Comparison of ENCODE assay signal across 20 cellular contexts in genomic region chr15:78567541-78567940, GRCh38. TPM values are rescaled to one million over a fixed set of nuclear protein-coding genes. Genes with fewer than 3 reads are reported as not detected.
DNase-seq lines count a peak whose midpoint lies in the region; ATAC-seq, FAIRE-seq and TF ChIP-seq lines count a peak whose summit lies in the region.
"Had no signal": no experiment of that assay in that cellular context is flagged by ENCODE, and none has a peak within 500 bp of the region (broad histone marks: within the 10 kb centered on the region; RNA-seq: fewer than 3 reads in every experiment).

No MANE protein-coding gene starts in this region.

- H3K27me3 ChIP-seq in OCI-LY3 (ENCODE audit: low read depth, low read length) = no peaks in the 10 kb centered on the region
- H3K27me3 ChIP-seq: breast epithelium had no signal

- no peaks in the 10 kb centered on the region for H3K9me3 ChIP-seq in OCI-LY3 (ENCODE audit: insufficient read depth, low read length)
- H3K9me3 ChIP-seq: breast epithelium, tibial nerve had no signal

- H3K9ac ChIP-seq in OCI-LY3 (ENCODE audit: low read length) = 0 out of 2 replicates have a peak overlapping the region, but pooled peaks have one; percentile 3

- ATAC-seq in stimulated activated memory B cell treated with anti-CD40 and anti-IgM and Interleukin-4, amounts not matched to agents 10 μg/mL and 1 μg/mL and 100 μg/mL, for 72 hours = no peak

- peaks cover 36% of the 10 kb centered on the region for H3K4me1 ChIP-seq in OCI-LY3 (ENCODE audit: low read length)
- H3K4me1 ChIP-seq: breast epithelium had no signal

- H3K9me3 Mint-ChIP-seq in endothelial cell (ENCODE audit: unreplicated experiment) = no peaks in the 10 kb centered on the region
- no peaks in the 10 kb centered on the region for H3K9me3 Mint-ChIP-seq in stimulated activated memory B cell treated with anti-CD40 and anti-IgM and Interleukin-4, amounts not matched to agents 10 μg/mL and 1 μg/mL and 100 μg/mL, for 72 hours
- H3K9me3 Mint-ChIP-seq: activated CD4-positive, alpha-beta T cell treated with anti-CD3 and anti-CD28 coated beads, Interleukin-2, amount 10 ng/mL, durations not matched to agents 24 days and 14 days had no signal

- H3K4me3 Mint-ChIP-seq in endothelial cell (ENCODE audit: unreplicated experiment) = peak overlapping the region; percentile 7
- H3K4me3 Mint-ChIP-seq in stimulated activated memory B cell treated with anti-CD40 and anti-IgM and Interleukin-4, amounts not matched to agents 10 μg/mL and 1 μg/mL and 100 μg/mL, for 72 hours = no peak overlapping the region
- H3K4me3 Mint-ChIP-seq: activated CD4-positive, alpha-beta T cell treated with anti-CD3 and anti-CD28 coated beads, Interleukin-2, amount 10 ng/mL, durations not matched to agents 24 days and 14 days; activated naive CD8-positive, alpha-beta T cell had no signal

- H3K36me3 Mint-ChIP-seq in endothelial cell (ENCODE audit: low read depth, unreplicated experiment) = no peaks in the 10 kb centered on the region
- H3K36me3 Mint-ChIP-seq in stimulated activated memory B cell treated with anti-CD40 and anti-IgM and Interleukin-4, amounts not matched to agents 10 μg/mL and 1 μg/mL and 100 μg/mL, for 72 hours = no peaks in the 10 kb centered on the region

- H2AFZ ChIP-seq in OCI-LY3 (ENCODE audit: low read depth, low read length) = no peak overlapping the region
- H2AFZ ChIP-seq: hepatocyte had no signal

- H3K27ac ChIP-seq in OCI-LY3 (ENCODE audit: low read length) = no peak overlapping the region
- H3K27ac ChIP-seq: breast epithelium, C4-2B, hepatocyte, tibial nerve had no signal

- no peak overlapping the region for H3K27ac Mint-ChIP-seq in endothelial cell (ENCODE audit: unreplicated experiment)
- H3K27ac Mint-ChIP-seq in stimulated activated memory B cell treated with anti-CD40 and anti-IgM and Interleukin-4, amounts not matched to agents 10 μg/mL and 1 μg/mL and 100 μg/mL, for 72 hours = no peak overlapping the region
- H3K27ac Mint-ChIP-seq: activated CD4-positive, alpha-beta T cell treated with anti-CD3 and anti-CD28 coated beads, Interleukin-2, amount 10 ng/mL, durations not matched to agents 24 days and 14 days; activated naive CD8-positive, alpha-beta T cell had no signal

- FAIRE-seq in D721Med (lab: Jason Lieb, UNC) = no peak

- H3K79me2 ChIP-seq in OCI-LY3 (ENCODE audit: low read length) = peaks cover 26% of the 10 kb centered on the region
- H3K79me2 ChIP-seq: hepatocyte had no signal

- no peaks in the 10 kb centered on the region for H3K36me3 ChIP-seq in OCI-LY3 (replicated peaks; ENCODE audit: low read depth, low read length)
- H3K36me3 ChIP-seq: breast epithelium, tibial nerve had no signal

- peaks cover 24% of the 10 kb centered on the region for H3K4me1 Mint-ChIP-seq in endothelial cell (ENCODE audit: unreplicated experiment)
- H3K4me1 Mint-ChIP-seq in stimulated activated memory B cell treated with anti-CD40 and anti-IgM and Interleukin-4, amounts not matched to agents 10 μg/mL and 1 μg/mL and 100 μg/mL, for 72 hours = peaks cover 20% of the 10 kb centered on the region

- H3K4me2 ChIP-seq in OCI-LY3 (ENCODE audit: low read length) = peak overlapping the region; percentile 68

- peaks cover 2% of the 10 kb centered on the region for H3K27me3 Mint-ChIP-seq in endothelial cell (ENCODE audit: unreplicated experiment)
- H3K27me3 Mint-ChIP-seq in stimulated activated memory B cell treated with anti-CD40 and anti-IgM and Interleukin-4, amounts not matched to agents 10 μg/mL and 1 μg/mL and 100 μg/mL, for 72 hours = peaks cover 34% of the 10 kb centered on the region

- H4K20me1 ChIP-seq in OCI-LY3 (ENCODE audit: insufficient read depth, low read length) = no peaks in the 10 kb centered on the region

- peak overlapping the region; percentile 55 for H3K4me3 ChIP-seq in OCI-LY3 (ENCODE audit: low read length)
- H3K4me3 ChIP-seq: breast epithelium, hepatocyte, tibial nerve had no signal

- DNase-seq in D721Med (ENCODE audit: insufficient read length, low spot score) = peak; percentile 22
- peak; percentile 18 for DNase-seq in GM20000 (ENCODE audit: low spot score)
- no peak for DNase-seq in endothelial cell (ENCODE audit: low spot score)
- no peak for DNase-seq in NK-92 (lab: John Stamatoyannopoulos, UW; ENCODE audit: unreplicated experiment)
- no peak for DNase-seq in NCI-H748 (lab: John Stamatoyannopoulos, UW; ENCODE audit: unreplicated experiment)
- no peak for DNase-seq in SIG-M5 treated with dmso at 0.1 percent for 504 hours (lab: John Stamatoyannopoulos, UW; ENCODE audit: unreplicated experiment)
- DNase-seq: activated CD4-positive, alpha-beta T cell treated with anti-CD3 and anti-CD28 coated beads, Interleukin-2, amount 10 ng/mL, durations not matched to agents 24 days and 14 days; kidney glomerular epithelial cell; NCI-H1092 treated with DMSO at 0.1 percent for 48 hours; NCI-H226 had no signal

- TF ChIP-seq CTCF in D721Med (IDR thresholded peaks at IDR 0.05; ENCODE audit: insufficient read depth, missing control alignments) (no peak), GM20000 (IDR thresholded peaks at IDR 0.05; ENCODE audit: extremely low read depth, missing control alignments) (no peak), OCI-LY3 (IDR thresholded peaks at IDR 0.05; ENCODE audit: low read depth, low read length) (no peak), endothelial cell (IDR thresholded peaks at IDR 0.05; ENCODE audit: unreplicated experiment) (no peak)

RNA-seq across cellular contexts. Expression of gene CHRNA5, which starts 2.2 kb away (rescaled TPM):
- total RNA-seq in endothelial cell (ENCODE audit: unreplicated experiment) = 22.7 TPM

RNA-seq across cellular contexts. Expression of gene PSMA4, which starts 27.3 kb away (rescaled TPM):
- 169 TPM for total RNA-seq in endothelial cell (ENCODE audit: unreplicated experiment)

RNA-seq across cellular contexts. Expression of gene CHRNA3, which starts 53.3 kb away (rescaled TPM):
- 0.74 TPM for total RNA-seq in endothelial cell (ENCODE audit: unreplicated experiment)
- total RNA-seq: activated CD4-positive, alpha-beta T cell treated with anti-CD3 and anti-CD28 coated beads, Interleukin-2, amount 10 ng/mL, durations not matched to agents 24 days and 14 days; osteoblast; RPMI7951; T-helper 2 cell treated with Interferon-gamma antibody and Interleukin-4, amounts not matched to agents 100 ng/mL and 5 ng/mL, for 36 hours; tibial nerve had no signal

Comparison
In these comparisons a context has a peak if more than half of its experiments do, and no peak if none do; other contexts are left out.
1. DNase-seq: peak in D721Med (single experiment) and GM20000 (single experiment); none in endothelial cell (single experiment), NK-92 (single experiment), NCI-H748 (single experiment) and SIG-M5 treated with dmso at 0.1 percent for 504 hours (single experiment).